Comparison of ENCODE assay signal across 9 cellular contexts in the genomic region with DNA sequence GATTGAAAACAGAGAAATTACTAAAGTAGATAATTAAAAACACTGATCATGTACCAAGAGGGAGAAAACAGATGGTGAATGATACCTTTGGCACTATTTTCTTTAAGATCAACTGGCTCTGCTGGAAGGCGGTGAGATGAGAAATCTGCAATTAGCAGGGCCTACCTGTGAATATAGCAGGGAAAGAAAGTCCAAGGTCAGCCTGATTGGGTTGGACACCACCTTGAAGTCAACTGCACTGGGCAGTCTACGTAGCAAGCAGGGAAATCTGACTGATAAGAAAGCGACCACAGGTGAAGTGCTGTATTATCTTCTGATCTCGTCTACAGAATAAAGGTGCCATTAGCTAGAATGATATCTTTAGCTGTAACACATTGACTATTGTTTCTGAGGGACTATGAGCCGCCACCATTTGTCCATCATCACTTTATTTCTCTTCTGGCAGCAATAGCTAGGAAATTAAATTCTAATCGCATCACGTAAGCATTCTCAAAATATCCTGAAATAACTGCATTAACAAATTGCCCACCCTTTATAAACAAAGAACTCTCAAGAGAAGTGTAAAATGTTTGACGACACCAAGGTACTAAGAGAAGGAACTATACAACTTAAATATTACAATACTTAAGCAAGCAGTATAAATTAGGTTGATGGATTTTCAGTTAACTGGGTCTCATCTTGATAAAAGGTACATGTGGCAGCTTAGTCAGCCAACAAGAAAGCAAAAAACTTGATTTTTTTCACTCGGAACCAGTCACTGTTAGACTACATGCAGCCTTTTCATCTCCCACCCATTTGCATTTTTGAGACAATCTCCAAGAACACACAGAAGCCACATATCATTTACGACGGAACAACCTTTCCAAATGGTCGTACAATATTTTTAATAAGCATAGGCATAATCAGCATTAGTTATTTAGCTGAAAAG. TPM values are rescaled to one million over a fixed set of nuclear protein-coding genes. Genes with fewer than 3 reads are reported as not detected.
DNase-seq lines count a peak whose midpoint lies in the region; ATAC-seq and TF ChIP-seq lines count a peak whose summit lies in the region.
"Had no signal": no experiment of that assay in that cellular context is flagged by ENCODE, and none has a peak within 500 bp of the region (broad histone marks: within the 10 kb centered on the region; RNA-seq: fewer than 3 reads in every experiment).

No MANE protein-coding gene starts in this region.

- intact Hi-C loops in stomach (cut with DNase I; ENCODE audit: low total_unique reads): no loop called here

- H3K79me2 ChIP-seq in SK-N-SH (ENCODE audit: insufficient read depth): peaks cover 48% of the 10 kb centered on the region

- H3K27me3 Mint-ChIP-seq in activated CD8-positive, alpha-beta T cell treated with anti-CD3 and anti-CD28 coated beads, Interleukin-2, amount 10 ng/mL, durations not matched to agents 7 days and 5 days (ENCODE audit: low read depth): peaks cover 26% of the 10 kb centered on the region

- H3K27me3 ChIP-seq in SK-N-SH (ENCODE audit: insufficient read depth): no peaks in the 10 kb centered on the region
- no peaks in the 10 kb centered on the region for H3K27me3 ChIP-seq in stomach

- TF ChIP-seq RAD21 in SK-N-SH (IDR thresholded peaks at IDR 0.05; ENCODE audit: low read length): no peak

- TF ChIP-seq EP300 in SK-N-SH (IDR thresholded peaks at IDR 0.05; ENCODE audit: borderline replicate concordance in 1 of 2, low read depth in 1 of 2, low read length in 1 of 2) (no peak), stomach (IDR thresholded peaks at IDR 0.05) (no peak)

- POLR2A ChIA-PET in SK-N-SH (lab: Yijun Ruan, JAX): no interaction called here
- POLR2A ChIA-PET in activated CD8-positive, alpha-beta T cell treated with anti-CD3 and anti-CD28 coated beads, Interleukin-2, amount 10 ng/mL, durations not matched to agents 7 days and 5 days (lab: Charles Lee): interaction anchor here (0.9 kb wide), 1 partner anchor 254 kb away, joined by 3 read pairs; no protein-coding TSS in a partner anchor

- 53% methylated on average over 12 of the region's 12 CpGs for WGBS in SK-N-SH (ENCODE audit: low lambda C conversion rate)
- WGBS in stomach, 5 donors: 41 to 46% (median 43%) methylated on average over 12 of the region's 12 CpGs

- H2AFZ ChIP-seq in SK-N-SH (ENCODE audit: low read depth): peak overlapping the region; percentile 63

- TF ChIP-seq POLR2A in stomach (IDR thresholded peaks at IDR 0.05): no peak

- H3K4me1 Mint-ChIP-seq in activated CD8-positive, alpha-beta T cell treated with anti-CD3 and anti-CD28 coated beads, Interleukin-2, amount 10 ng/mL, durations not matched to agents 7 days and 5 days (ENCODE audit: low read depth): peaks cover 9% of the 10 kb centered on the region

- peak overlapping the region; percentile 74 for H3K4me2 ChIP-seq in SK-N-SH

- H3K9me3 ChIP-seq in SK-N-SH: no peaks in the 10 kb centered on the region
- H3K9me3 ChIP-seq in iPS-18c (ENCODE audit: control insufficient read depth, insufficient read depth, low read length): no peaks in the 10 kb centered on the region
- no peaks in the 10 kb centered on the region for H3K9me3 ChIP-seq in stomach

- DNase-seq in SK-N-SH (no peak), stomach (no peak), AG08396 (ENCODE audit: low spot score) (no peak)
- DNase-seq in activated CD8-positive, alpha-beta T cell treated with anti-CD3 and anti-CD28 coated beads, Interleukin-2, amount 10 ng/mL, durations not matched to agents 7 days and 5 days: no peak
- no peak for DNase-seq in stimulated activated CD4-positive, alpha-beta T cell treated with anti-CD3 and anti-CD28 coated beads, Interleukin-12 subunit alpha, Interleukin-12 subunit beta, amount 100 ng/mL, for 4 hours
- DNase-seq: activated gamma-delta T cell treated with Interleukin-2 at 50 U/mL for 16 hours had no signal

- no peak for TF ChIP-seq CTCF in SK-N-SH (IDR thresholded peaks at IDR 0.05)
- no peak for TF ChIP-seq CTCF in stomach (IDR thresholded peaks at IDR 0.05)

- H3K36me3 ChIP-seq in SK-N-SH (replicated peaks in 1 of 2; ENCODE audit: control insufficient read depth in 1 of 2, insufficient read depth in 2 of 2, low read length in 1 of 2) (no peaks in the 10 kb centered on the region), stomach (no peaks in the 10 kb centered on the region)

- peak overlapping the region; percentile 78 for H3K4me3 Mint-ChIP-seq in activated CD8-positive, alpha-beta T cell treated with anti-CD3 and anti-CD28 coated beads, Interleukin-2, amount 10 ng/mL, durations not matched to agents 7 days and 5 days

- H4K20me1 ChIP-seq in SK-N-SH (ENCODE audit: insufficient read depth): no peaks in the 10 kb centered on the region

- H3K4me1 ChIP-seq in SK-N-SH (ENCODE audit: control insufficient read depth in 1 of 2, insufficient read depth in 2 of 2, low read depth in 1 of 2, low read length in 1 of 2) (peaks cover 14 to 24% of the 10 kb centered on the region in 2 experiments; a peak in 3 of 4 replicates), stomach (peaks cover 15 to 25% (median 20%) of the 10 kb centered on the region in 4 donors)

- H3K9me2 ChIP-seq in SK-N-SH: no peaks in the 10 kb centered on the region

- H3K27ac ChIP-seq in SK-N-SH (ENCODE audit: low read depth in 2 of 2, low read length in 1 of 2) (peak overlapping the region; percentile 76 to 86), stomach (peak overlapping the region in 4 of 5 donors; percentile 86 to 95 (median 91))

- peak overlapping the region; percentile 81; the same call in 1 of the 2 replicates for H3K9ac ChIP-seq in SK-N-SH

- ATAC-seq in SK-N-SH treated with all-trans-retinoic acid at 6 μM for 48 hours (no peak), HG03342 (IDR thresholded peaks at IDR 0.05; ENCODE audit: unreplicated experiment) (no peak)
- ATAC-seq in activated CD8-positive, alpha-beta T cell treated with anti-CD3 and anti-CD28 coated beads, Interleukin-2, amount 10 ng/mL, durations not matched to agents 7 days and 5 days: no peak

- peaks cover 8% of the 10 kb centered on the region for H3F3A ChIP-seq in SK-N-SH (replicated peaks; ENCODE audit: insufficient read depth)

- peaks cover 2% of the 10 kb centered on the region for H3K36me3 Mint-ChIP-seq in activated CD8-positive, alpha-beta T cell treated with anti-CD3 and anti-CD28 coated beads, Interleukin-2, amount 10 ng/mL, durations not matched to agents 7 days and 5 days (ENCODE audit: low read depth)

- CTCF ChIA-PET in SK-N-SH (lab: Yijun Ruan, JAX): interaction anchor here (0.7 to 1.9 kb wide), 6 partner anchors 9 to 436 kb away, joined by 3 to 7 read pairs (median 4); no protein-coding TSS in a partner anchor
- CTCF ChIA-PET in activated CD8-positive, alpha-beta T cell treated with anti-CD3 and anti-CD28 coated beads, Interleukin-2, amount 10 ng/mL, durations not matched to agents 7 days and 5 days (lab: Charles Lee): interaction anchor here (0.8 to 3.5 kb wide), 7 partner anchors 9 to 253 kb away, joined by 3 to 14 read pairs (median 3); no protein-coding TSS in a partner anchor

- H3K4me3 ChIP-seq in SK-N-SH (ENCODE audit: low read depth in 2 of 2, low read length in 1 of 2): peak overlapping the region; percentile 81 to 88
- peak overlapping the region; percentile 78; the same call in 1 of the 2 replicates for H3K4me3 ChIP-seq in iPS-18c (ENCODE audit: insufficient read depth, low read depth, low read length)
- peak overlapping the region; percentile 78 to 89 (median 86) for H3K4me3 ChIP-seq in stomach

- H3K27ac Mint-ChIP-seq in activated CD8-positive, alpha-beta T cell treated with anti-CD3 and anti-CD28 coated beads, Interleukin-2, amount 10 ng/mL, durations not matched to agents 7 days and 5 days: no peak overlapping the region

- H3K9me3 Mint-ChIP-seq in activated CD8-positive, alpha-beta T cell treated with anti-CD3 and anti-CD28 coated beads, Interleukin-2, amount 10 ng/mL, durations not matched to agents 7 days and 5 days (ENCODE audit: insufficient read depth): no peaks in the 10 kb centered on the region

TF ChIP-seq in SK-N-SH, 30 proteins besides CTCF, POLR2A, EP300 and RAD21:
- no peak for TF ChIP-seq SMC3 (IDR thresholded peaks at IDR 0.05; ENCODE audit: low read depth, low read length)

TF ChIP-seq in SK-N-SH treated with all-trans-retinoic acid at 6 μM for 48 hours, 23 proteins besides CTCF, POLR2A, EP300 and RAD21:
- TF ChIP-seq BACH2 (CRISPR knock-in tag; IDR thresholded peaks at IDR 0.05; ENCODE audit: borderline replicate concordance): no peak
- no peak for TF ChIP-seq ISL1 (CRISPR knock-in tag; IDR thresholded peaks at IDR 0.05)
- no peak for TF ChIP-seq ARNTL (CRISPR knock-in tag; IDR thresholded peaks at IDR 0.05; ENCODE audit: borderline replicate concordance, low read depth)
TF ChIP-seq in SK-N-SH treated with all-trans-retinoic acid at 6 μM for 48 hours: peak in this region for 0.

RNA-seq across cellular contexts. Expression of gene NEDD4, which starts 1.3 kb away (rescaled TPM):
- polyA plus RNA-seq in SK-N-SH (2012; rRNA removed): 12.9 and 17.3 TPM in 2 replicates
- polyA plus RNA-seq in SK-N-SH (2012; cell fraction: cytosol; rRNA removed): 17.6 and 18.6 TPM in 2 replicates
- polyA plus RNA-seq in SK-N-SH (2012; cell fraction: nucleus; rRNA removed): 9.1 and 21.0 TPM in 2 replicates
- 1 to 10 TPM; 5.7 to 6.2 TPM for total RNA-seq in activated CD8-positive, alpha-beta T cell treated with anti-CD3 and anti-CD28 coated beads, Interleukin-2, amount 10 ng/mL, durations not matched to agents 7 days and 5 days
- total RNA-seq in stomach: 10 to 100 TPM in 4 of 5 donors, 1 to 10 TPM in 1; 2.9 to 40.8 (median 29.2) TPM
- 1 to 10 TPM; 2.9 to 4.9 (median 3.2) TPM for polyA plus RNA-seq in stomach
